21 cellular contexts compared by ENCODE assay signal in genomic region chr10:33950216-33950615, GRCh38.
DNase-seq lines count a peak whose midpoint lies in the region; ATAC-seq, FAIRE-seq and TF ChIP-seq lines count a peak whose summit lies in the region.
"Had no signal": no experiment of that assay in that cellular context is flagged by ENCODE, and none has a peak within 500 bp of the region (broad histone marks: within the 10 kb centered on the region; RNA-seq: fewer than 3 reads in every experiment).

No MANE protein-coding gene starts in this region.

- peak; percentile 3 for DNase-seq in Jurkat, Clone E6-1 (ENCODE audit: low read depth, low spot score)
- DNase-seq in WTC11 (ENCODE audit: low spot score) (peak; percentile 14), iPS-NIHi11 (ENCODE audit: low spot score) (peak; percentile 44), type B pancreatic cell (ENCODE audit: extremely low spot score, unreplicated experiment) (no peak), frontal cortex (ENCODE audit: low spot score in 2 of 2) (no peak), NCI-H2029 treated with DMSO at 0.1 percent for 48 hours (lab: John Stamatoyannopoulos, UW) (no peak), mucosa of descending colon (no peak)
- DNase-seq: ACHN; C1 segment of cervical spinal cord; CD8-positive, alpha-beta memory T cell; NCI-H1417; NCI-H187; NCI-H226; NCI-H524; NCI-H82; PC-3; RPMI8226; SHP77 treated with DMSO at 0.1 percent for 48 hours had no signal

- peaks cover 9% of the 10 kb centered on the region for H3K4me1 Mint-ChIP-seq in WTC11
- no peaks in the 10 kb centered on the region for H3K4me1 Mint-ChIP-seq in type B pancreatic cell (ENCODE audit: unreplicated experiment)
- H3K4me1 Mint-ChIP-seq: CD8-positive, alpha-beta memory T cell had no signal

- intact Hi-C loops in mucosa of descending colon (cut with DNase I, micrococcal nuclease), result no loop called here

- no peak overlapping the region for H3K4me3 ChIP-seq in Jurkat, Clone E6-1 (ENCODE audit: low read length)
- H3K4me3 ChIP-seq in mucosa of descending colon, result no peak overlapping the region
- H3K4me3 ChIP-seq: K562 had no signal

- H3K27ac Mint-ChIP-seq in WTC11, result no peak overlapping the region; the same call in 1 of the 2 replicates
- no peak overlapping the region for H3K27ac Mint-ChIP-seq in type B pancreatic cell
- H3K27ac Mint-ChIP-seq: CD8-positive, alpha-beta memory T cell had no signal

- POLR2A ChIA-PET in WTC11 (lab: Charles Lee), result no interaction called here

- H3K36me3 Mint-ChIP-seq in WTC11 (peaks cover 15% of the 10 kb centered on the region), type B pancreatic cell (no peaks in the 10 kb centered on the region)
- H3K36me3 Mint-ChIP-seq: CD8-positive, alpha-beta memory T cell had no signal

- no peaks in the 10 kb centered on the region for H3K36me3 ChIP-seq in mucosa of descending colon (ENCODE audit: low read depth)

- no peaks in the 10 kb centered on the region for H3K4me1 ChIP-seq in mucosa of descending colon (ENCODE audit: low read depth)

- H3K4me3 Mint-ChIP-seq in WTC11 (no peak overlapping the region), type B pancreatic cell (no peak overlapping the region)
- H3K4me3 Mint-ChIP-seq: CD8-positive, alpha-beta memory T cell had no signal

- CTCF ChIA-PET in WTC11 (lab: Charles Lee), result no interaction called here

- TF ChIP-seq CTCF in WTC11 (IDR thresholded peaks at IDR 0.05), result no peak
- TF ChIP-seq CTCF in type B pancreatic cell (conservative IDR thresholded peaks at IDR 0.05), result no peak
- TF ChIP-seq CTCF in mucosa of descending colon (IDR thresholded peaks at IDR 0.05), result no peak

- H3K9me3 ChIP-seq in mucosa of descending colon, result no peaks in the 10 kb centered on the region

- no peak for FAIRE-seq in frontal cortex (lab: Jason Lieb, UNC)
- FAIRE-seq: D721Med, K562 had no signal

- peaks cover 18% of the 10 kb centered on the region for H3K9me3 Mint-ChIP-seq in WTC11
- H3K9me3 Mint-ChIP-seq in type B pancreatic cell, result peaks cover 14% of the 10 kb centered on the region

- H3K27me3 Mint-ChIP-seq in WTC11 (ENCODE audit: low read depth), result no peaks in the 10 kb centered on the region
- peaks cover 5% of the 10 kb centered on the region for H3K27me3 Mint-ChIP-seq in type B pancreatic cell
- H3K27me3 Mint-ChIP-seq: CD8-positive, alpha-beta memory T cell had no signal

- ATAC-seq in WTC11 (no peak), mucosa of descending colon (no peak)
- ATAC-seq: K562, PC-3, SK-N-SH treated with all-trans-retinoic acid at 6 μM for 48 hours had no signal

TF ChIP-seq in WTC11, 78 proteins besides CTCF, POLR2A, EP300 and RAD21:
- TF ChIP-seq ZNF281 (CRISPR knock-in tag; IDR thresholded peaks at IDR 0.05) (no peak), MXD4 (CRISPR knock-in tag; IDR thresholded peaks at IDR 0.05; ENCODE audit: borderline replicate concordance) (no peak), SMAD3 (CRISPR knock-in tag; IDR thresholded peaks at IDR 0.05; ENCODE audit: borderline replicate concordance) (no peak), FOXP4 (CRISPR knock-in tag; IDR thresholded peaks at IDR 0.05) (0 out of 2 replicates have a peak, but pooled peaks have one; percentile 42)

Comparison
In these comparisons a context has a peak if more than half of its experiments do, and no peak if none do; other contexts are left out.
1. DNase-seq: peak in Jurkat, Clone E6-1 (single experiment), WTC11 (single experiment) and iPS-NIHi11 (single experiment); none in type B pancreatic cell (single experiment), frontal cortex (0 of 2), NCI-H2029 treated with DMSO at 0.1 percent for 48 hours (single experiment) and mucosa of descending colon (0 of 3).